ENCODE assay signal across 1 cellular context in genomic region chr6:130183271-130184222, GRCh38.
A peak's percentile ranks its signal among the peaks of the same experiment; 100 is the strongest.
TF ChIP-seq lines count a peak whose summit lies in the region.

No MANE protein-coding gene starts in this region.

TF ChIP-seq in K562, 482 proteins besides CTCF, POLR2A, EP300 and RAD21 (continued from another document):
- peak; percentile 37; the same call in 1 of the 2 replicates for TF ChIP-seq ZNF512 (tag; IDR thresholded peaks at IDR 0.05)
- no peak for TF ChIP-seq DLX4 (CRISPR knock-in tag; IDR thresholded peaks at IDR 0.05)
- TF ChIP-seq MXD1 (CRISPR knock-in tag; IDR thresholded peaks at IDR 0.05; ENCODE audit: borderline replicate concordance, poor library complexity, severe bottlenecking), result no peak
- TF ChIP-seq MCM7 (IDR thresholded peaks at IDR 0.05), result peak in 1 of 2 experiments; percentile 62; a peak in 1 of 4 replicates
- no peak for TF ChIP-seq SAP30 (IDR thresholded peaks at IDR 0.05; ENCODE audit: borderline replicate concordance, insufficient read depth, low read depth, low read length, poor library complexity, severe bottlenecking)
- no peak for TF ChIP-seq BCL6 (CRISPR knock-in tag; IDR thresholded peaks at IDR 0.05)
- no peak for TF ChIP-seq ZNF561 (CRISPR knock-in tag; conservative IDR thresholded peaks at IDR 0.05)
